ENCODE assay signal across 1 cellular context in the genomic region with DNA sequence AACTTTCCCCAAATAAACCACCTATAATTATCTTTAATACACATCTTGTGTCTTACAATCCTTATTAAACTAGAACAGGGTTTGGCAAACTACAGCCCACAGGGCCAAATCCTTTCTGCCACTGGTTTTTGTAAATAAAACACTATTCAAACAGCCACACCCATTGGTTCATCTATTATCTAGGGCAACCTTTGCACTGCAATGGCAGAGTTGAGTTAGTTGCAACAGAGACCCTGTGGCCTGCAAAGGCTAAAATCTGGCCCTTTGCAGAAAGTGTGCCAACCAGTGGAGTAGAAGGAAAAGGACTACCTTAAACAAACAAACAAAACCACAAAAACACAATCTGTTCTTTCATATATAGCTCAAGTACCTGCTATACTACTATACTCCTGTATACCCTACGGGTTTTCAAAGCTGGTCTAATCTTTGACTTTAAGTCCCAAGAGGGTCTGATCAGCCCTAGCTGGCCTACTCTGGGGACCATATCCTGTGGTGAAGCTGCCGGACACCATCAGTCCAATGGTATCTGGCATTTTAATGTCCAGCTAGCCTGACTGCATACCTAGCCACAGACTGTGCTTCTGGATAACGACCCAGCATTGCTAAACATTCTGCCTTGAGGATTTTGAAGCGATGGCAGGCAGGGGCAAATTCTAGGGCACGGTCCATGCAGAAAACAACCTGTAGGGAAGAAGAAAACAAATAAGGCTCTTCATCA.
TF ChIP-seq lines count a peak whose summit lies in the region.

No MANE protein-coding gene starts in this region.

TF ChIP-seq in WTC11, 78 proteins besides CTCF, POLR2A, EP300 and RAD21 (continued from another document):
- TF ChIP-seq, protein P1, sequence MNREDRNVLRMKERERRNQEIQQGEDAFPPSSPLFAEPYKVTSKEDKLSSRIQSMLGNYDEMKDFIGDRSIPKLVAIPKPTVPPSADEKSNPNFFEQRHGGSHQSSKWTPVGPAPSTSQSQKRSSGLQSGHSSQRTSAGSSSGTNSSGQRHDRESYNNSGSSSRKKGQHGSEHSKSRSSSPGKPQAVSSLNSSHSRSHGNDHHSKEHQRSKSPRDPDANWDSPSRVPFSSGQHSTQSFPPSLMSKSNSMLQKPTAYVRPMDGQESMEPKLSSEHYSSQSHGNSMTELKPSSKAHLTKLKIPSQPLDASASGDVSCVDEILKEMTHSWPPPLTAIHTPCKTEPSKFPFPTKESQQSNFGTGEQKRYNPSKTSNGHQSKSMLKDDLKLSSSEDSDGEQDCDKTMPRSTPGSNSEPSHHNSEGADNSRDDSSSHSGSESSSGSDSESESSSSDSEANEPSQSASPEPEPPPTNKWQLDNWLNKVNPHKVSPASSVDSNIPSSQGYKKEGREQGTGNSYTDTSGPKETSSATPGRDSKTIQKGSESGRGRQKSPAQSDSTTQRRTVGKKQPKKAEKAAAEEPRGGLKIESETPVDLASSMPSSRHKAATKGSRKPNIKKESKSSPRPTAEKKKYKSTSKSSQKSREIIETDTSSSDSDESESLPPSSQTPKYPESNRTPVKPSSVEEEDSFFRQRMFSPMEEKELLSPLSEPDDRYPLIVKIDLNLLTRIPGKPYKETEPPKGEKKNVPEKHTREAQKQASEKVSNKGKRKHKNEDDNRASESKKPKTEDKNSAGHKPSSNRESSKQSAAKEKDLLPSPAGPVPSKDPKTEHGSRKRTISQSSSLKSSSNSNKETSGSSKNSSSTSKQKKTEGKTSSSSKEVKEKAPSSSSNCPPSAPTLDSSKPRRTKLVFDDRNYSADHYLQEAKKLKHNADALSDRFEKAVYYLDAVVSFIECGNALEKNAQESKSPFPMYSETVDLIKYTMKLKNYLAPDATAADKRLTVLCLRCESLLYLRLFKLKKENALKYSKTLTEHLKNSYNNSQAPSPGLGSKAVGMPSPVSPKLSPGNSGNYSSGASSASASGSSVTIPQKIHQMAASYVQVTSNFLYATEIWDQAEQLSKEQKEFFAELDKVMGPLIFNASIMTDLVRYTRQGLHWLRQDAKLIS (CRISPR knock-in tag; IDR thresholded peaks at IDR 0.05; ENCODE audit: borderline replicate concordance), result no peak
- TF ChIP-seq GTF2I (CRISPR knock-in tag; conservative IDR thresholded peaks at IDR 0.05) (no peak), GABPB1 (CRISPR knock-in tag; IDR thresholded peaks at IDR 0.05) (peak; percentile 66; the same call in 1 of the 2 replicates)
- TF ChIP-seq, protein P2, sequence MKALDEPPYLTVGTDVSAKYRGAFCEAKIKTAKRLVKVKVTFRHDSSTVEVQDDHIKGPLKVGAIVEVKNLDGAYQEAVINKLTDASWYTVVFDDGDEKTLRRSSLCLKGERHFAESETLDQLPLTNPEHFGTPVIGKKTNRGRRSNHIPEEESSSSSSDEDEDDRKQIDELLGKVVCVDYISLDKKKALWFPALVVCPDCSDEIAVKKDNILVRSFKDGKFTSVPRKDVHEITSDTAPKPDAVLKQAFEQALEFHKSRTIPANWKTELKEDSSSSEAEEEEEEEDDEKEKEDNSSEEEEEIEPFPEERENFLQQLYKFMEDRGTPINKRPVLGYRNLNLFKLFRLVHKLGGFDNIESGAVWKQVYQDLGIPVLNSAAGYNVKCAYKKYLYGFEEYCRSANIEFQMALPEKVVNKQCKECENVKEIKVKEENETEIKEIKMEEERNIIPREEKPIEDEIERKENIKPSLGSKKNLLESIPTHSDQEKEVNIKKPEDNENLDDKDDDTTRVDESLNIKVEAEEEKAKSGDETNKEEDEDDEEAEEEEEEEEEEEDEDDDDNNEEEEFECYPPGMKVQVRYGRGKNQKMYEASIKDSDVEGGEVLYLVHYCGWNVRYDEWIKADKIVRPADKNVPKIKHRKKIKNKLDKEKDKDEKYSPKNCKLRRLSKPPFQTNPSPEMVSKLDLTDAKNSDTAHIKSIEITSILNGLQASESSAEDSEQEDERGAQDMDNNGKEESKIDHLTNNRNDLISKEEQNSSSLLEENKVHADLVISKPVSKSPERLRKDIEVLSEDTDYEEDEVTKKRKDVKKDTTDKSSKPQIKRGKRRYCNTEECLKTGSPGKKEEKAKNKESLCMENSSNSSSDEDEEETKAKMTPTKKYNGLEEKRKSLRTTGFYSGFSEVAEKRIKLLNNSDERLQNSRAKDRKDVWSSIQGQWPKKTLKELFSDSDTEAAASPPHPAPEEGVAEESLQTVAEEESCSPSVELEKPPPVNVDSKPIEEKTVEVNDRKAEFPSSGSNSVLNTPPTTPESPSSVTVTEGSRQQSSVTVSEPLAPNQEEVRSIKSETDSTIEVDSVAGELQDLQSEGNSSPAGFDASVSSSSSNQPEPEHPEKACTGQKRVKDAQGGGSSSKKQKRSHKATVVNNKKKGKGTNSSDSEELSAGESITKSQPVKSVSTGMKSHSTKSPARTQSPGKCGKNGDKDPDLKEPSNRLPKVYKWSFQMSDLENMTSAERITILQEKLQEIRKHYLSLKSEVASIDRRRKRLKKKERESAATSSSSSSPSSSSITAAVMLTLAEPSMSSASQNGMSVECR (CRISPR knock-in tag; IDR thresholded peaks at IDR 0.05; ENCODE audit: borderline replicate concordance), result no peak
- TF ChIP-seq, protein P3, sequence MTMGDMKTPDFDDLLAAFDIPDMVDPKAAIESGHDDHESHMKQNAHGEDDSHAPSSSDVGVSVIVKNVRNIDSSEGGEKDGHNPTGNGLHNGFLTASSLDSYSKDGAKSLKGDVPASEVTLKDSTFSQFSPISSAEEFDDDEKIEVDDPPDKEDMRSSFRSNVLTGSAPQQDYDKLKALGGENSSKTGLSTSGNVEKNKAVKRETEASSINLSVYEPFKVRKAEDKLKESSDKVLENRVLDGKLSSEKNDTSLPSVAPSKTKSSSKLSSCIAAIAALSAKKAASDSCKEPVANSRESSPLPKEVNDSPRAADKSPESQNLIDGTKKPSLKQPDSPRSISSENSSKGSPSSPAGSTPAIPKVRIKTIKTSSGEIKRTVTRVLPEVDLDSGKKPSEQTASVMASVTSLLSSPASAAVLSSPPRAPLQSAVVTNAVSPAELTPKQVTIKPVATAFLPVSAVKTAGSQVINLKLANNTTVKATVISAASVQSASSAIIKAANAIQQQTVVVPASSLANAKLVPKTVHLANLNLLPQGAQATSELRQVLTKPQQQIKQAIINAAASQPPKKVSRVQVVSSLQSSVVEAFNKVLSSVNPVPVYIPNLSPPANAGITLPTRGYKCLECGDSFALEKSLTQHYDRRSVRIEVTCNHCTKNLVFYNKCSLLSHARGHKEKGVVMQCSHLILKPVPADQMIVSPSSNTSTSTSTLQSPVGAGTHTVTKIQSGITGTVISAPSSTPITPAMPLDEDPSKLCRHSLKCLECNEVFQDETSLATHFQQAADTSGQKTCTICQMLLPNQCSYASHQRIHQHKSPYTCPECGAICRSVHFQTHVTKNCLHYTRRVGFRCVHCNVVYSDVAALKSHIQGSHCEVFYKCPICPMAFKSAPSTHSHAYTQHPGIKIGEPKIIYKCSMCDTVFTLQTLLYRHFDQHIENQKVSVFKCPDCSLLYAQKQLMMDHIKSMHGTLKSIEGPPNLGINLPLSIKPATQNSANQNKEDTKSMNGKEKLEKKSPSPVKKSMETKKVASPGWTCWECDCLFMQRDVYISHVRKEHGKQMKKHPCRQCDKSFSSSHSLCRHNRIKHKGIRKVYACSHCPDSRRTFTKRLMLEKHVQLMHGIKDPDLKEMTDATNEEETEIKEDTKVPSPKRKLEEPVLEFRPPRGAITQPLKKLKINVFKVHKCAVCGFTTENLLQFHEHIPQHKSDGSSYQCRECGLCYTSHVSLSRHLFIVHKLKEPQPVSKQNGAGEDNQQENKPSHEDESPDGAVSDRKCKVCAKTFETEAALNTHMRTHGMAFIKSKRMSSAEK (CRISPR knock-in tag; IDR thresholded peaks at IDR 0.05; ENCODE audit: borderline replicate concordance), result no peak
